8 cellular contexts compared by ENCODE assay signal in the genomic region with DNA sequence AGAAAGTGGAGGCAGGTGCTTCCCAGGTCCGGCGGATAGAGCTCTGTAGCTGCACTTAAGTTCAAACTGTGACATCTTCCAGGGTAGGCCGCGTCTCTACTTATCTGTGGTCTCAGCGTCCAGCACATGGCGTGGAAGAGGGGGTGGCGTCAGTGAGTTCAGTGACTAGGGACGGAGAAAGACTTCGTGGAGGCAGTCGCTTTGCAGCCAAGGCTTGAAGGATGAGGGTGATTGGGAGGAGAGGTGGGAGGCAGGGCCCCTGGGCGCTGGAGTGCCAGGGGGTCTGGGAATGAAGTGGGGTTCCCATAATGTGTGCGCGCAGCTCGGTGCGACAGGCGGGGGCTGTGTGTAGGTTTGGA. TPM values are rescaled to one million over a fixed set of nuclear protein-coding genes. Genes with fewer than 3 reads are reported as not detected.
DNase-seq lines count a peak whose midpoint lies in the region; ATAC-seq and TF ChIP-seq lines count a peak whose summit lies in the region.

No MANE protein-coding gene starts in this region.

- H3F3A ChIP-seq in Loucy (ENCODE audit: low read depth): no peaks in the 10 kb centered on the region

- no peak for TF ChIP-seq CTCF in AG04450 (IDR thresholded peaks at IDR 0.05; ENCODE audit: low read depth, low read length)
- no peak for TF ChIP-seq CTCF in Loucy (conservative IDR thresholded peaks at IDR 0.05; ENCODE audit: low read length)
- TF ChIP-seq CTCF in chondrocyte (IDR thresholded peaks at IDR 0.05): no peak

- no peaks in the 10 kb centered on the region for H3K36me3 Mint-ChIP-seq in chondrocyte (ENCODE audit: low read depth)
- peaks cover 0 to 1% (median 0%) of the 10 kb centered on the region in 3 donors for H3K36me3 Mint-ChIP-seq in naive thymus-derived CD8-positive, alpha-beta T cell

- H3K9me3 Mint-ChIP-seq in chondrocyte (ENCODE audit: low read depth): no peaks in the 10 kb centered on the region
- H3K9me3 Mint-ChIP-seq in naive thymus-derived CD8-positive, alpha-beta T cell: no peaks in the 10 kb centered on the region

- H3K27me3 ChIP-seq in AG04450 (ENCODE audit: control insufficient read depth, insufficient read depth, low read length): no peaks in the 10 kb centered on the region
- H3K27me3 ChIP-seq in Loucy (ENCODE audit: insufficient read depth, low read length, poor library complexity, severe bottlenecking): no peaks in the 10 kb centered on the region

- CTCF ChIA-PET in AG04450 (lab: Charles Lee): interaction anchor here (0.6 to 2.2 kb wide), 9 partner anchors 10 to 164 kb away, joined by 3 to 24 read pairs (median 10); no protein-coding TSS in a partner anchor

- POLR2A ChIA-PET in AG04450 (lab: Yijun Ruan, JAX): interaction anchor here (1.0 to 1.3 kb wide), 2 partner anchors 20 to 113 kb away, joined by 3 read pairs; no protein-coding TSS in a partner anchor
- POLR2A ChIA-PET in naive thymus-derived CD8-positive, alpha-beta T cell (lab: Charles Lee): interaction anchor here (0.8 to 3.3 kb wide), 4 partner anchors 10 to 96 kb away, joined by 3 to 34 read pairs (median 4); a partner anchor contains a TSS

- H3K4me3 Mint-ChIP-seq in chondrocyte (ENCODE audit: unreplicated experiment): peak overlapping the region; percentile 57
- H3K4me3 Mint-ChIP-seq in naive thymus-derived CD8-positive, alpha-beta T cell: peak overlapping the region; percentile 55 to 99 (median 76)

- H3K27ac Mint-ChIP-seq in chondrocyte (ENCODE audit: unreplicated experiment): no peak overlapping the region
- peak overlapping the region; percentile 25 to 85 (median 78) for H3K27ac Mint-ChIP-seq in naive thymus-derived CD8-positive, alpha-beta T cell

- H3K4me2 ChIP-seq in Loucy (ENCODE audit: low read depth, low read length, poor library complexity, severe bottlenecking): no peak overlapping the region

- H3K36me3 ChIP-seq in Loucy (ENCODE audit: insufficient read depth, low read length): no peaks in the 10 kb centered on the region

- no peaks in the 10 kb centered on the region for H3K27me3 Mint-ChIP-seq in chondrocyte (ENCODE audit: low read depth)
- no peaks in the 10 kb centered on the region for H3K27me3 Mint-ChIP-seq in naive thymus-derived CD8-positive, alpha-beta T cell

- peaks cover 33% of the 10 kb centered on the region for H3K4me1 Mint-ChIP-seq in chondrocyte (ENCODE audit: low read depth)
- peaks cover 26 to 54% (median 48%) of the 10 kb centered on the region in 4 donors for H3K4me1 Mint-ChIP-seq in naive thymus-derived CD8-positive, alpha-beta T cell

- H3K9me2 ChIP-seq in Loucy (replicated peaks; ENCODE audit: low read depth, low read length): no peaks in the 10 kb centered on the region

- H3K9ac ChIP-seq in Loucy (ENCODE audit: low read depth, low read length, poor library complexity, severe bottlenecking): no peak overlapping the region

- no peak overlapping the region for H3K27ac ChIP-seq in AG04450 (ENCODE audit: low read depth, low read length)

- no peak for DNase-seq in AG04450 (ENCODE audit: low read depth, low spot score)
- no peak for DNase-seq in chondrocyte (ENCODE audit: low spot score)
- no peak for DNase-seq in naive thymus-derived CD8-positive, alpha-beta T cell
- no peak for DNase-seq in SIG-M5 treated with dmso at 0.1 percent for 504 hours (lab: John Stamatoyannopoulos, UW; ENCODE audit: unreplicated experiment)

- H2AFZ ChIP-seq in Loucy (ENCODE audit: low read length): 0 out of 2 replicates have a peak overlapping the region, but pooled peaks have one; percentile 10

- peaks cover 28% of the 10 kb centered on the region for H4K20me1 ChIP-seq in Loucy (ENCODE audit: insufficient read depth, low read length, poor library complexity, severe bottlenecking)

- H3K79me2 ChIP-seq in Loucy (ENCODE audit: insufficient read depth, low read length): peaks cover 44% of the 10 kb centered on the region

- peak overlapping the region; percentile 44 for H3K4me3 ChIP-seq in AG04450 (ENCODE audit: low read depth, low read length)
- H3K4me3 ChIP-seq in Loucy (ENCODE audit: low read length, poor library complexity, severe bottlenecking): no peak overlapping the region

- no peak for ATAC-seq in naive thymus-derived CD8-positive, alpha-beta T cell
- ATAC-seq in HG03139 (IDR thresholded peaks at IDR 0.05; ENCODE audit: unreplicated experiment): no peak
- no peak for ATAC-seq in HG02798 (IDR thresholded peaks at IDR 0.05; ENCODE audit: poor library complexity, unreplicated experiment)
- ATAC-seq in GM18873 (IDR thresholded peaks at IDR 0.05; ENCODE audit: low FRiP score, unreplicated experiment): no peak

- H3K9me3 ChIP-seq in AG04450 (ENCODE audit: control insufficient read depth, insufficient read depth, low read length): no peaks in the 10 kb centered on the region; the same call in 1 of the 2 replicates
- no peaks in the 10 kb centered on the region for H3K9me3 ChIP-seq in Loucy (ENCODE audit: insufficient read depth, low read depth, low read length)

- H3K4me1 ChIP-seq in Loucy (ENCODE audit: insufficient read depth, low read length, poor library complexity, severe bottlenecking): peaks cover 32% of the 10 kb centered on the region

RNA-seq across cellular contexts. Expression of a gene that starts 0.4 kb away (rescaled TPM):
- 14.8 and 17.6 TPM in 2 replicates for polyA plus RNA-seq in AG04450 (2011; rRNA removed)
- polyA minus RNA-seq in AG04450 (2011; rRNA and poly(A)+ RNA removed): 65.2 and 78.6 TPM in 2 replicates
- 23.5 to 35.8 TPM (median 24.6 TPM) in 3 replicates for total RNA-seq in chondrocyte
- 10 to 100 TPM; 27.7 to 28.3 TPM for total RNA-seq in naive thymus-derived CD8-positive, alpha-beta T cell
- polyA plus RNA-seq in naive thymus-derived CD8-positive, alpha-beta T cell: 1 to 10 TPM; 6.1 to 9.9 (median 7.9) TPM

RNA-seq across cellular contexts. Expression of a gene that starts 48.3 kb away (rescaled TPM):
- 21.4 and 22.5 TPM in 2 replicates for polyA plus RNA-seq in AG04450 (2011; rRNA removed)
- 86.1 and 95.4 TPM in 2 replicates for polyA minus RNA-seq in AG04450 (2011; rRNA and poly(A)+ RNA removed)
- total RNA-seq in chondrocyte: 26.0 to 34.5 TPM (median 26.1 TPM) in 3 replicates
- total RNA-seq in naive thymus-derived CD8-positive, alpha-beta T cell: 10 to 100 TPM; 38.6 to 40.8 TPM
- 10 to 100 TPM in 1 of 3 donors, 1 to 10 TPM in 2; 5.7 to 16.8 (median 8.6) TPM for polyA plus RNA-seq in naive thymus-derived CD8-positive, alpha-beta T cell
